17 cellular contexts compared by ENCODE assay signal in genomic region chr11:79390477-79390876, GRCh38. TPM values are rescaled to one million over a fixed set of nuclear protein-coding genes. Genes with fewer than 3 reads are reported as not detected.
"Had no signal": no experiment of that assay in that cellular context is flagged by ENCODE, and none has a peak within 500 bp of the region (broad histone marks: within the 10 kb centered on the region; RNA-seq: fewer than 3 reads in every experiment).

No MANE protein-coding gene starts in this region.

- H2AFZ ChIP-seq: neural progenitor cell had no signal

- ATAC-seq: activated CD4-positive, CD25-positive, alpha-beta regulatory T cell treated with anti-CD3 and anti-CD28 coated beads, Interleukin-2, amount 50 U/mL, for 24 hours; naive thymus-derived CD8-positive, alpha-beta T cell; stimulated activated effector memory CD8-positive, alpha-beta T cell treated with anti-CD3 and anti-CD28 coated beads, Interleukin-12 subunit alpha, Interleukin-12 subunit beta, amount 100 ng/mL, for 72 hours; stimulated activated naive CD8-positive, alpha-beta T cell treated with anti-CD3 and anti-CD28 coated beads, Interleukin-15, amount 100 ng/mL, for 72 hours had no signal

- H3K4me2 ChIP-seq: neural progenitor cell had no signal

- H3K9ac ChIP-seq: neural progenitor cell had no signal

- H3K4me1 ChIP-seq: prostate gland, right atrium auricular region, tibial artery had no signal

- DNase-seq: activated CD4-positive, alpha-beta memory T cell treated with anti-CD3 and anti-CD28 coated beads, Interleukin-2, amount 10 ng/mL, durations not matched to agents 7 days and 5 days; activated CD4-positive, alpha-beta T cell treated with anti-CD3 and anti-CD28 coated beads, Interleukin-2, amount 10 ng/mL, durations not matched to agents 24 days and 14 days; activated effector memory CD4-positive, alpha-beta T cell treated with anti-CD3 and anti-CD28 coated beads, Interleukin-2, amount 50 U/mL, for 16 hours; activated naive CD4-positive, alpha-beta T cell treated with anti-CD3 and anti-CD28 coated beads, Interleukin-2, amount 10 ng/mL, durations not matched to agents 7 days and 5 days; naive thymus-derived CD8-positive, alpha-beta T cell; stimulated activated CD4-positive, alpha-beta T cell treated with anti-CD3 and anti-CD28 coated beads, Interleukin-2, amount 100 ng/mL, for 24 hours; stimulated activated naive CD8-positive, alpha-beta T cell treated with anti-CD3 and anti-CD28 coated beads, Interleukin-15, amount 100 ng/mL, for 72 hours; tibial artery had no signal

- H3K27ac ChIP-seq: neural progenitor cell, prostate gland, right atrium auricular region, skin epidermis, tibial artery, VCaP had no signal

- H3K9me3 ChIP-seq: heart right ventricle, prostate gland, right atrium auricular region, tibial artery had no signal

- H3K4me3 ChIP-seq: heart right ventricle, lung, neural progenitor cell, prostate gland, right atrium auricular region, skin epidermis, tibial artery had no signal

- H3K27me3 ChIP-seq: neural progenitor cell, right atrium auricular region, tibial artery had no signal

- H3K36me3 ChIP-seq: heart right ventricle, neural progenitor cell, prostate gland, right atrium auricular region, tibial artery had no signal

RNA-seq across cellular contexts. Expression of gene TENM4, which starts 50.4 kb away (rescaled TPM):
- total RNA-seq: activated CD4-positive, alpha-beta memory T cell treated with anti-CD3 and anti-CD28 coated beads, Interleukin-2, amount 10 ng/mL, durations not matched to agents 7 days and 5 days; activated CD4-positive, alpha-beta T cell treated with anti-CD3 and anti-CD28 coated beads, Interleukin-2, amount 10 ng/mL, durations not matched to agents 24 days and 14 days; naive thymus-derived CD8-positive, alpha-beta T cell had no signal
